In genomic region chr19:4521888-4522242, GRCh38 we compare ENCODE assay signal across 2 cellular contexts.
TF ChIP-seq lines count a peak whose summit lies in the region.

No MANE protein-coding gene starts in this region.

TF ChIP-seq in HEK293, 187 proteins besides CTCF, POLR2A, EP300 and RAD21:
- no peak for TF ChIP-seq ZNF324 (tag by site-specific recombination; IDR thresholded peaks at IDR 0.05)
- no peak for TF ChIP-seq WT1 (tag by site-specific recombination; IDR thresholded peaks at IDR 0.05)
- TF ChIP-seq ZNF121 (tag by site-specific recombination; IDR thresholded peaks at IDR 0.05) = 0 out of 2 replicates have a peak, but pooled peaks have one; percentile 43
- TF ChIP-seq REST (tag by site-specific recombination; IDR thresholded peaks at IDR 0.05) = no peak
- no peak for TF ChIP-seq ZNF112 (tag by site-specific recombination; IDR thresholded peaks at IDR 0.05)
- TF ChIP-seq IKZF3 (tag by site-specific recombination; IDR thresholded peaks at IDR 0.05) = no peak
- TF ChIP-seq KLF10 (tag by site-specific recombination; IDR thresholded peaks at IDR 0.05) = no peak
TF ChIP-seq in HEK293: peak in this region for 1.

TF ChIP-seq in H1, 55 proteins besides CTCF, POLR2A, EP300 and RAD21:
- TF ChIP-seq MAFK (IDR thresholded peaks at IDR 0.05; ENCODE audit: low read depth, low read length) (no peak), KDM5A (IDR thresholded peaks at IDR 0.05; ENCODE audit: low read length) (no peak), YY1 (IDR thresholded peaks at IDR 0.05; ENCODE audit: low read depth, low read length) (no peak), SP4 (IDR thresholded peaks at IDR 0.05; ENCODE audit: low read length) (no peak), CBX5 (IDR thresholded peaks at IDR 0.05; ENCODE audit: low read depth, low read length) (no peak), SIX5 (IDR thresholded peaks at IDR 0.05; ENCODE audit: low read depth, low read length) (no peak), SAP30 (IDR thresholded peaks at IDR 0.05; ENCODE audit: insufficient read depth, insufficient replicate concordance, low read length) (no peak), TAF1 (IDR thresholded peaks at IDR 0.05; ENCODE audit: low read depth, low read length) (no peak), NRF1 (IDR thresholded peaks at IDR 0.05; ENCODE audit: low read depth, low read length) (no peak), E2F6 (IDR thresholded peaks at IDR 0.05) (no peak), SUZ12 (IDR thresholded peaks at IDR 0.05; ENCODE audit: low read length) (no peak), MAX (IDR thresholded peaks at IDR 0.05) (no peak)
